Comparison of ENCODE assay signal across 14 cellular contexts in the genomic region with DNA sequence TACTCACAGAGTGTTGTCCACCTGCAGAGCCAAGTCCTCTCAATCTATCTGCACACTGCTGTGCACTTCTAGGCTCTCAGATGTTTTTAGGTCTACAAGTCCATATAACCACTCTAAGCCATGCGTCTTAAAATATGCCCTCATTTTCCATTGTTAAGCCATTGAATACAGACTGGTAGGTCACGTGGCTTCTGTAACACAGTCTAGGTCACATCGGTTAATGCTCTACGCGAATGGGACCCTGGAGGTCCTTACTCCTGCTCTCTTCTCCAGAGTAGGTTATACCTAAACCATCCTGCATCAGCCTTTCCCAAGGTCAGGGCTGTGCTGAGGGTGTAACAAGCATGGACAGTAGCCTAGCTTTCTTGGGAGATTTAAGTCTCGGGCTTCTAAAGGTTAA. TPM values are rescaled to one million over a fixed set of nuclear protein-coding genes. Genes with fewer than 3 reads are reported as not detected.
DNase-seq lines count a peak whose midpoint lies in the region; ATAC-seq and TF ChIP-seq lines count a peak whose summit lies in the region.
"Had no signal": no experiment of that assay in that cellular context is flagged by ENCODE, and none has a peak within 500 bp of the region (broad histone marks: within the 10 kb centered on the region; RNA-seq: fewer than 3 reads in every experiment).

No MANE protein-coding gene starts in this region.

- TF ChIP-seq POLR2A in transverse colon (IDR thresholded peaks at IDR 0.05): no peak

- in situ Hi-C loops in transverse colon (cut with MboI; ENCODE audit: low pct_ligation_motif_present in 1 of 4, low pct_unique_long_range_greater_than_20kb in 1 of 4, low sequenced_read_pairs in 3 of 4): no loop called here

- CTCF ChIA-PET in activated naive CD4-positive, alpha-beta T cell treated with anti-CD3 and anti-CD28 coated beads for 36 hours (lab: Charles Lee): interaction anchor here (0.9 to 2.4 kb wide), 14 partner anchors 9 to 118 kb away, joined by 3 to 15 read pairs (median 4); a partner anchor contains a TSS

- H3K27me3 Mint-ChIP-seq in activated naive CD4-positive, alpha-beta T cell treated with anti-CD3 and anti-CD28 coated beads for 36 hours (ENCODE audit: low read depth): no peaks in the 10 kb centered on the region
- H3K27me3 Mint-ChIP-seq in activated T-cell treated with anti-CD3 and anti-CD28 coated beads, Interleukin-2, amount 50 U/mL, for 72 hours (ENCODE audit: low read depth): no peaks in the 10 kb centered on the region
- H3K27me3 Mint-ChIP-seq: progenitor cell of endocrine pancreas had no signal

- TF ChIP-seq EP300 in transverse colon (IDR thresholded peaks at IDR 0.05; ENCODE audit: low read depth): no peak

- peaks cover 7% of the 10 kb centered on the region for H3K9me3 Mint-ChIP-seq in activated naive CD4-positive, alpha-beta T cell treated with anti-CD3 and anti-CD28 coated beads for 36 hours
- peaks cover 4 to 7% of the 10 kb centered on the region in 2 donors for H3K9me3 Mint-ChIP-seq in activated T-cell treated with anti-CD3 and anti-CD28 coated beads, Interleukin-2, amount 50 U/mL, for 72 hours

- peaks cover 56% of the 10 kb centered on the region for H3K36me3 Mint-ChIP-seq in activated naive CD4-positive, alpha-beta T cell treated with anti-CD3 and anti-CD28 coated beads for 36 hours (ENCODE audit: low read depth)
- peaks cover 28 to 65% of the 10 kb centered on the region in 2 donors for H3K36me3 Mint-ChIP-seq in activated T-cell treated with anti-CD3 and anti-CD28 coated beads, Interleukin-2, amount 50 U/mL, for 72 hours (ENCODE audit: insufficient read depth in 2 of 2)

- H3K4me1 Mint-ChIP-seq in activated naive CD4-positive, alpha-beta T cell treated with anti-CD3 and anti-CD28 coated beads for 36 hours (ENCODE audit: low read depth): peaks cover 52% of the 10 kb centered on the region
- H3K4me1 Mint-ChIP-seq in activated T-cell treated with anti-CD3 and anti-CD28 coated beads, Interleukin-2, amount 50 U/mL, for 72 hours (ENCODE audit: low read depth): peaks cover 48% of the 10 kb centered on the region

- peak; percentile 45 for DNase-seq in activated naive CD4-positive, alpha-beta T cell treated with anti-CD3 and anti-CD28 coated beads for 36 hours
- DNase-seq in activated naive CD4-positive, alpha-beta T cell treated with Interleukin-2 at 50 U/mL for 16 hours: no peak
- DNase-seq in activated T-cell treated with anti-CD3 and anti-CD28 coated beads, Interleukin-2, amount 50 U/mL, for 72 hours: peak in 1 of 2 donors; percentile 36
- DNase-seq in lower lobe of right lung: no peak
- no peak for DNase-seq in transverse colon
- DNase-seq in amniotic stem cell (lab: John Stamatoyannopoulos, UW): no peak
- no peak for DNase-seq in globus pallidus (ENCODE audit: low spot score)
- DNase-seq: NCI-H2171, testis had no signal

- 85 to 98% methylated on average over 5 to 6 of the region's 6 CpGs for WGBS in transverse colon (ENCODE audit: low coverage in 1 of 2), 2 donors

- TF ChIP-seq CTCF in lower lobe of right lung (IDR thresholded peaks at IDR 0.05) (no peak), transverse colon (IDR thresholded peaks at IDR 0.05) (no peak)

- H3K4me1 ChIP-seq in lower lobe of right lung (peaks cover 33% of the 10 kb centered on the region), transverse colon (peaks cover 0 to 8% (median 0%) of the 10 kb centered on the region in 4 donors)
- H3K4me1 ChIP-seq: testis had no signal

- peak; percentile 5 to 18 for ATAC-seq in activated T-cell treated with anti-CD3 and anti-CD28 coated beads, Interleukin-2, amount 50 U/mL, for 72 hours (replicated peaks in 1 of 2)
- ATAC-seq in lower lobe of right lung: peak in 1 of 2 donors; percentile 23
- no peak for ATAC-seq in HG02973 (IDR thresholded peaks at IDR 0.05; ENCODE audit: unreplicated experiment)

- peak overlapping the region; percentile 100 for H3K27ac Mint-ChIP-seq in activated naive CD4-positive, alpha-beta T cell treated with anti-CD3 and anti-CD28 coated beads for 36 hours
- H3K27ac Mint-ChIP-seq in activated T-cell treated with anti-CD3 and anti-CD28 coated beads, Interleukin-2, amount 50 U/mL, for 72 hours: no peak overlapping the region
- H3K27ac Mint-ChIP-seq: progenitor cell of endocrine pancreas had no signal

- intact Hi-C loops in activated naive CD4-positive, alpha-beta T cell treated with anti-CD3 and anti-CD28 coated beads for 36 hours (cut with micrococcal nuclease): loop anchor here (1.0 to 10.0 kb wide), 6 partner anchors 8 to 1129 kb away; a partner anchor contains a TSS
- intact Hi-C loops in lower lobe of right lung (cut with DNase I): no loop called here
- intact Hi-C loops in transverse colon (cut with DNase I; ENCODE audit: low total_unique reads): no loop called here

- H3K9me3 ChIP-seq in lower lobe of right lung (no peaks in the 10 kb centered on the region), transverse colon (no peaks in the 10 kb centered on the region)
- H3K9me3 ChIP-seq: testis had no signal

- H3K27me3 ChIP-seq in lower lobe of right lung (ENCODE audit: low read depth): no peaks in the 10 kb centered on the region
- H3K27me3 ChIP-seq in transverse colon: peaks cover 25% of the 10 kb centered on the region
- H3K27me3 ChIP-seq: hepatocyte, testis had no signal

- H3K4me3 ChIP-seq in lower lobe of right lung (peak overlapping the region; percentile 51), transverse colon (peak overlapping the region in 1 of 4 donors; percentile 32)
- H3K4me3 ChIP-seq: hepatocyte, testis had no signal

- peak overlapping the region; percentile 82 for H3K4me3 Mint-ChIP-seq in activated naive CD4-positive, alpha-beta T cell treated with anti-CD3 and anti-CD28 coated beads for 36 hours
- H3K4me3 Mint-ChIP-seq in activated T-cell treated with anti-CD3 and anti-CD28 coated beads, Interleukin-2, amount 50 U/mL, for 72 hours: peak overlapping the region; percentile 81 to 93

- no peaks in the 10 kb centered on the region for H3K36me3 ChIP-seq in lower lobe of right lung
- H3K36me3 ChIP-seq in transverse colon: peaks cover 0 to 4% (median 0%) of the 10 kb centered on the region in 4 donors

- H3K27ac ChIP-seq in lower lobe of right lung: peak overlapping the region; percentile 70
- H3K27ac ChIP-seq in transverse colon: peak overlapping the region; percentile 37 to 67 (median 52)
- H3K27ac ChIP-seq: hepatocyte, testis had no signal

RNA-seq across cellular contexts. Expression of a gene that starts 0.8 kb away (rescaled TPM):
- total RNA-seq in activated naive CD4-positive, alpha-beta T cell treated with anti-CD3 and anti-CD28 coated beads for 36 hours: 10 to 100 TPM; 67.5 to 71.4 TPM
- 100 to 1,000 TPM; 272 to 369 TPM for total RNA-seq in activated T-cell treated with anti-CD3 and anti-CD28 coated beads, Interleukin-2, amount 50 U/mL, for 72 hours
- total RNA-seq in lower lobe of right lung (163 TPM), transverse colon (10 to 100 TPM in 2 of 4 donors, 1 to 10 TPM in 2; 3.2 to 15.1 (median 8.0) TPM)
- total RNA-seq: lung microvascular endothelial cell had no signal

RNA-seq across cellular contexts. Expression of a gene that starts 28.2 kb away (rescaled TPM):
- 10 to 100 TPM; 29.3 to 30.5 TPM for total RNA-seq in activated naive CD4-positive, alpha-beta T cell treated with anti-CD3 and anti-CD28 coated beads for 36 hours
- total RNA-seq in activated T-cell treated with anti-CD3 and anti-CD28 coated beads, Interleukin-2, amount 50 U/mL, for 72 hours: 10 to 100 TPM; 71.3 to 76.3 TPM
- total RNA-seq in lower lobe of right lung (12.8 TPM), transverse colon (10 to 100 TPM in 2 of 4 donors, 1 to 10 TPM in 2; 2.4 to 15.2 (median 8.2) TPM)

RNA-seq across cellular contexts. Expression of a gene that starts 40.1 kb away (rescaled TPM):
- 10 to 100 TPM; 25.3 to 28.4 TPM for total RNA-seq in activated naive CD4-positive, alpha-beta T cell treated with anti-CD3 and anti-CD28 coated beads for 36 hours
- total RNA-seq in activated T-cell treated with anti-CD3 and anti-CD28 coated beads, Interleukin-2, amount 50 U/mL, for 72 hours: 10 to 100 TPM; 10.1 to 12.9 TPM
- total RNA-seq in lower lobe of right lung (85.3 TPM), transverse colon (10 to 100 TPM; 59.5 to 86.5 (median 75.0) TPM)

RNA-seq across cellular contexts. Expression of a gene that starts 47.6 kb away (rescaled TPM):
- total RNA-seq in activated naive CD4-positive, alpha-beta T cell treated with anti-CD3 and anti-CD28 coated beads for 36 hours: not detected
- not detected for total RNA-seq in activated T-cell treated with anti-CD3 and anti-CD28 coated beads, Interleukin-2, amount 50 U/mL, for 72 hours
- 1.6 TPM for total RNA-seq in lower lobe of right lung
- total RNA-seq in transverse colon: under 1 TPM in 2 of 4 donors, not detected in 2; 0.14 to 0.37 TPM
- total RNA-seq: endothelial cell of umbilical vein, lung microvascular endothelial cell had no signal

Comparison
In these comparisons a context has a peak if more than half of its experiments do, and no peak if none do; other contexts are left out.
1. RNA of a gene that starts 0.8 kb away (total RNA-seq): 272 to 369 TPM in activated T-cell treated with anti-CD3 and anti-CD28 coated beads, Interleukin-2, amount 50 U/mL, for 72 hours, 163 TPM in lower lobe of right lung (single experiment) and 67.5 to 71.4 TPM in activated naive CD4-positive, alpha-beta T cell treated with anti-CD3 and anti-CD28 coated beads for 36 hours; 3.2 to 15.1 TPM in transverse colon; every median in the first group is over 4 times any median in the second.